25 cellular contexts compared by ENCODE assay signal in genomic region chr20:46501961-46502360, GRCh38. TPM values are rescaled to one million over a fixed set of nuclear protein-coding genes. Genes with fewer than 3 reads are reported as not detected.
"Had no signal": no experiment of that assay in that cellular context is flagged by ENCODE, and none has a peak within 500 bp of the region (broad histone marks: within the 10 kb centered on the region; RNA-seq: fewer than 3 reads in every experiment).

No MANE protein-coding gene starts in this region.

- H2AFZ ChIP-seq: hepatocyte had no signal

- H3K4me2 ChIP-seq: hepatocyte had no signal

- ATAC-seq: effector memory CD8-positive, alpha-beta T cell; mucosa of descending colon; natural killer cell; stimulated activated effector memory CD8-positive, alpha-beta T cell treated with anti-CD3 and anti-CD28 coated beads, Interleukin-12 subunit alpha, Interleukin-12 subunit beta, amount 100 ng/mL, for 72 hours; stimulated activated naive CD8-positive, alpha-beta T cell treated with anti-CD3 and anti-CD28 coated beads, Interleukin-15, Interleukin-2, amounts not matched to agents 100 U/mL and 50 U/mL, for 24 hours had no signal

- H3K27me3 ChIP-seq: hepatocyte, right atrium auricular region, testis, tibial nerve had no signal

- H3K27ac ChIP-seq: hepatocyte, right atrium auricular region, testis, tibial nerve had no signal

- H3K9me3 ChIP-seq: testis had no signal

- H3K27ac Mint-ChIP-seq: effector memory CD8-positive, alpha-beta T cell; natural killer cell; stimulated activated effector memory CD8-positive, alpha-beta T cell treated with anti-CD3 and anti-CD28 coated beads, Interleukin-12 subunit alpha, Interleukin-12 subunit beta, amount 100 ng/mL, for 72 hours had no signal

- H3K79me2 ChIP-seq: hepatocyte had no signal

- H3K4me1 Mint-ChIP-seq: central memory CD8-positive, alpha-beta T cell; natural killer cell; neural crest cell had no signal

- H3K4me3 ChIP-seq: mucosa of descending colon, right atrium auricular region, testis, tibial nerve had no signal

- DNase-seq: effector memory CD8-positive, alpha-beta T cell; foreskin melanocyte; head of caudate nucleus; mammary epithelial cell; mucosa of descending colon; natural killer cell; posterior cingulate gyrus; small intestine; stimulated activated CD4-positive, alpha-beta T cell treated with anti-CD3 and anti-CD28 coated beads, Interleukin-12 subunit alpha, Interleukin-12 subunit beta, amount 100 ng/mL, for 4 hours; stimulated activated CD4-positive, alpha-beta T cell treated with anti-CD3 and anti-CD28 coated beads, Interleukin-2, amount 100 ng/mL, for 48 hours; stimulated activated CD8-positive, alpha-beta memory T cell treated with anti-CD3 and anti-CD28 coated beads, Interleukin-4, amount 100 ng/mL, for 48 hours; stimulated activated naive CD8-positive, alpha-beta T cell treated with anti-CD3 and anti-CD28 coated beads, Interleukin-15, Interleukin-2, amounts not matched to agents 100 U/mL and 50 U/mL, for 24 hours; testis had no signal

- H3K4me1 ChIP-seq: right atrium auricular region, testis, tibial nerve had no signal

- H3K36me3 ChIP-seq: right atrium auricular region had no signal

- H3K4me3 Mint-ChIP-seq: central memory CD8-positive, alpha-beta T cell; effector memory CD8-positive, alpha-beta T cell; natural killer cell; neural crest cell; stimulated activated effector memory CD8-positive, alpha-beta T cell treated with anti-CD3 and anti-CD28 coated beads, Interleukin-12 subunit alpha, Interleukin-12 subunit beta, amount 100 ng/mL, for 72 hours had no signal

- H3K36me3 Mint-ChIP-seq: stimulated activated effector memory CD8-positive, alpha-beta T cell treated with anti-CD3 and anti-CD28 coated beads, Interleukin-12 subunit alpha, Interleukin-12 subunit beta, amount 100 ng/mL, for 72 hours had no signal

RNA-seq across cellular contexts. Expression of gene OCSTAMP, which starts 48.5 kb away (rescaled TPM):
- total RNA-seq: endothelial cell of umbilical vein, hepatocyte, kidney epithelial cell, lower leg skin, mammary epithelial cell, mucosa of descending colon, natural killer cell, osteocyte, right atrium auricular region, tibial nerve, ureter had no signal
- polyA plus RNA-seq: endothelial cell of umbilical vein, esophagus, hepatocyte, mammary epithelial cell had no signal
